ENCODE assay signal across 20 cellular contexts in the genomic region with DNA sequence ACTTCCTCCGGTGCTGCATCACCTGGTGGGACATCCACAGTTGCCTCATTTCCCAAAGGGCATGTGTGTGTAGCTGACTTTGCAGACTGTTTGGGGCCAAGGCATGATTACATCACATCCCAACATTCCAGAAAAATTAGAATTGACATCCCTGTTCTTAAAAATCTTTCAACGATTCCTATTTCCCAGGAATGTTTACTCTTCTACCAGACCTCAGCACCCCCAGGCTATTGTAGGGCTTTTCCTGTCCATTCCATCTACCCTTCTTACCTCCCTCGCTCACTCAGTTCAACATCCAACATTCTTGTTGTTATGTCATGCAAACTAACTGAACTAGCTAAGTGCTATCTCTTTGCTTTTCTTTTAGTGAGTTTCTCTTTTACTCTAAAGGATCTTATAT. TPM values are rescaled to one million over a fixed set of nuclear protein-coding genes. Genes with fewer than 3 reads are reported as not detected.
DNase-seq lines count a peak whose midpoint lies in the region; ATAC-seq and TF ChIP-seq lines count a peak whose summit lies in the region.
"Had no signal": no experiment of that assay in that cellular context is flagged by ENCODE, and none has a peak within 500 bp of the region (broad histone marks: within the 10 kb centered on the region; RNA-seq: fewer than 3 reads in every experiment).

No MANE protein-coding gene starts in this region.

- H3K4me1 ChIP-seq in body of pancreas: peaks cover 32% of the 10 kb centered on the region

- no peak overlapping the region for H3K4me3 ChIP-seq in body of pancreas
- H3K4me3 ChIP-seq: adrenal gland, heart left ventricle, lung had no signal

- TF ChIP-seq CTCF in body of pancreas (IDR thresholded peaks at IDR 0.05): no peak

- in situ Hi-C loops in G401 (cut with HindIII; ENCODE audit: low sequenced_read_pairs): no loop called here

- TF ChIP-seq POLR2A in body of pancreas (IDR thresholded peaks at IDR 0.05): no peak

- peaks cover 0 to 2% of the 10 kb centered on the region in 2 donors for H3K36me3 ChIP-seq in body of pancreas (replicated peaks in 1 of 2; ENCODE audit: insufficient read depth in 1 of 2, low read depth in 2 of 2)
- H3K36me3 ChIP-seq: adrenal gland had no signal

- intact Hi-C loops in body of pancreas (cut with DNase I): no loop called here

- ATAC-seq in body of pancreas (no peak), HG03571 (IDR thresholded peaks at IDR 0.05; ENCODE audit: unreplicated experiment) (no peak), HG03565 (IDR thresholded peaks at IDR 0.05; ENCODE audit: unreplicated experiment) (no peak)
- ATAC-seq: heart left ventricle had no signal

- no peaks in the 10 kb centered on the region for H3K9me3 ChIP-seq in body of pancreas
- H3K9me3 ChIP-seq: adrenal gland had no signal

- peak; percentile 9 for DNase-seq in AG20443 (ENCODE audit: low spot score)
- peak; percentile 83 for DNase-seq in M059J (ENCODE audit: low read depth)
- no peak for DNase-seq in body of pancreas
- DNase-seq in kidney glomerular epithelial cell (lab: John Stamatoyannopoulos, UW): peak; percentile 29
- no peak for DNase-seq in G401 (ENCODE audit: low spot score)
- no peak for DNase-seq in superior temporal gyrus (ENCODE audit: extremely low spot score)
- DNase-seq: activated CD8-positive, alpha-beta memory T cell treated with anti-CD3 and anti-CD28 coated beads for 24 hours; activated T-cell treated with anti-CD3 and anti-CD28 coated beads, Interleukin-2, amount 50 U/mL, for 24 hours; adrenal gland; DMS79 treated with DMSO at 0.1 percent for 48 hours; heart left ventricle; KBM-7; NCI-H1694; NCI-H748 treated with DMSO at 0.1 percent for 48 hours; stimulated activated CD4-positive, alpha-beta T cell treated with anti-CD3 and anti-CD28 coated beads, Interleukin-4, amount 100 ng/mL, for 24 hours; stimulated activated naive CD4-positive, alpha-beta T cell treated with Interleukin-2 at 50 U/mL for 16 hours; T-helper 1 cell had no signal

- WGBS in body of pancreas, 2 donors: 68 to 75% methylated on average over 3 of the region's 3 CpGs

- H3K27ac ChIP-seq in body of pancreas: peak overlapping the region in 3 of 4 donors; percentile 64 to 93 (median 90)
- H3K27ac ChIP-seq: adrenal gland, heart left ventricle had no signal

- no peaks in the 10 kb centered on the region for H3K27me3 ChIP-seq in body of pancreas
- H3K27me3 ChIP-seq: adrenal gland, heart left ventricle had no signal

RNA-seq across cellular contexts. Expression of gene PIWIL4, which starts 37.3 kb away (rescaled TPM):
- total RNA-seq in M059J (2014; rRNA removed; shearing (Covaris generic)): 0.15 and 0.71 TPM in 2 replicates
- total RNA-seq in body of pancreas: 10 to 100 TPM in 1 of 2 donors, 1 to 10 TPM in 1; 6.5 to 13.2 TPM
- total RNA-seq in G401 (2014; rRNA removed; shearing (Covaris generic)): not detected in 2 replicates

Comparison
In these comparisons a context has a peak if more than half of its experiments do, and no peak if none do; other contexts are left out.
1. DNase-seq: peak in AG20443 (single experiment), M059J (single experiment) and kidney glomerular epithelial cell (single experiment); none in body of pancreas (0 of 4), G401 (single experiment) and superior temporal gyrus (single experiment).